In genomic region chr6:116983375-116983774, GRCh38 we compare ENCODE assay signal across 35 cellular contexts.
"Had no signal": no experiment of that assay in that cellular context is flagged by ENCODE, and none has a peak within 500 bp of the region (broad histone marks: within the 10 kb centered on the region; RNA-seq: fewer than 3 reads in every experiment).

No MANE protein-coding gene starts in this region.

- H3K4me3 ChIP-seq: MG63 had no signal

- H3K36me3 ChIP-seq: MG63 had no signal

- DNase-seq: Karpas-422, Kasumi-1, MG63, MM.1S, MV-4-11, NCI-H1048, NCI-H1092, NCI-H1092 treated with DMSO at 0.1 percent for 48 hours, NCI-H1105, NCI-H1105 treated with DMSO at 0.1 percent for 48 hours, NCI-H1417, NCI-H1417 treated with DMSO at 0.1 percent for 48 hours, NCI-H1436, NCI-H1436 treated with DMSO at 0.1 percent for 48 hours, NCI-H146, NCI-H1694, NCI-H1694 treated with DMSO at 0.1 percent for 48 hours, NCI-H187, NCI-H187 treated with DMSO at 0.1 percent for 48 hours, NCI-H1930, NCI-H2029, NCI-H2029 treated with DMSO at 0.1 percent for 48 hours, NCI-H2081, NCI-H2081 treated with DMSO at 0.1 percent for 48 hours, NCI-H2107, NCI-H2171, NCI-H2171 treated with DMSO at 0.1 percent for 48 hours, NCI-H2227 treated with DMSO at 0.1 percent for 48 hours, NCI-H226, NCI-H345, NCI-H446, NCI-H446 treated with DMSO at 0.1 percent for 48 hours, NCI-H510A, NCI-H510A treated with DMSO at 0.1 percent for 48 hours, NCI-H524 had no signal

- H3K27me3 ChIP-seq: MG63 had no signal
